In genomic region chr2:80429251-80429650, GRCh38 we compare ENCODE assay signal across 18 cellular contexts.
A peak's percentile ranks its signal among the peaks of the same experiment; 100 is the strongest.
DNase-seq lines count a peak whose midpoint lies in the region; ATAC-seq and TF ChIP-seq lines count a peak whose summit lies in the region.
"Had no signal": no experiment of that assay in that cellular context is flagged by ENCODE, and none has a peak within 500 bp of the region (broad histone marks: within the 10 kb centered on the region; RNA-seq: fewer than 3 reads in every experiment).

No MANE protein-coding gene starts in this region.

- H3K36me3 Mint-ChIP-seq in MCF 10A (ENCODE audit: insufficient read depth, unreplicated experiment): no peaks in the 10 kb centered on the region
- H3K36me3 Mint-ChIP-seq: CD14-positive monocyte had no signal

- no peaks in the 10 kb centered on the region for H3K27me3 Mint-ChIP-seq in MCF 10A (ENCODE audit: insufficient read depth, unreplicated experiment)

- DNase-seq in NCI-H69 (lab: John Stamatoyannopoulos, UW) (peak; percentile 32), islet precursor cell (peak; percentile 59), renal cortical epithelial cell (ENCODE audit: low read depth) (peak; percentile 75), kidney glomerular epithelial cell (lab: John Stamatoyannopoulos, UW) (no peak), MCF 10A (ENCODE audit: unreplicated experiment) (no peak)
- no peak for DNase-seq in stimulated activated naive CD4-positive, alpha-beta T cell (lab: John Stamatoyannopoulos, UW)
- DNase-seq: AML-193, DMS153, GDM1, GM23248, NCI-H1092 treated with DMSO at 0.1 percent for 48 hours, NCI-H2081, NCI-H2171 treated with DMSO at 0.1 percent for 48 hours, NCI-H446, SJCRH30 had no signal

- POLR2A ChIA-PET in MCF 10A (lab: Yijun Ruan, JAX): interaction anchor here (1.3 kb wide), 1 partner anchor 9 kb away, joined by 3 read pairs; no protein-coding TSS in a partner anchor

- TF ChIP-seq CTCF in MCF 10A (IDR thresholded peaks at IDR 0.05; ENCODE audit: unreplicated experiment): no peak

- CTCF ChIA-PET in MCF 10A (lab: Yijun Ruan, JAX): interaction anchor here (0.6 kb wide), 1 partner anchor 1838 kb away, joined by 3 read pairs; no protein-coding TSS in a partner anchor

- no TSS peak for BruUV-seq in MCF 10A (replicated peaks; lab: Mats Ljungman, UMichigan)

- H3K4me1 Mint-ChIP-seq in MCF 10A (ENCODE audit: insufficient read depth, unreplicated experiment): no peaks in the 10 kb centered on the region
- H3K4me1 Mint-ChIP-seq: CD14-positive monocyte had no signal

- intact Hi-C loops in MCF 10A (cut with micrococcal nuclease): no loop called here

- no peaks in the 10 kb centered on the region for H3K9me3 Mint-ChIP-seq in MCF 10A (ENCODE audit: unreplicated experiment)

- peak; percentile 62; the same call in 1 of the 3 replicates for ATAC-seq in SK-N-SH treated with all-trans-retinoic acid at 6 μM for 48 hours
- ATAC-seq: HCT116 had no signal

- H3K4me3 Mint-ChIP-seq in MCF 10A (ENCODE audit: unreplicated experiment): no peak overlapping the region
- H3K4me3 Mint-ChIP-seq: CD14-positive monocyte had no signal

- H3K27ac Mint-ChIP-seq in MCF 10A (ENCODE audit: low read depth, unreplicated experiment): no peak overlapping the region
- H3K27ac Mint-ChIP-seq: CD14-positive monocyte had no signal

TF ChIP-seq in SK-N-SH treated with all-trans-retinoic acid at 6 μM for 48 hours, 23 proteins besides CTCF, POLR2A, EP300 and RAD21:
- TF ChIP-seq ZFP3 (CRISPR knock-in tag; IDR thresholded peaks at IDR 0.05): no peak
- TF ChIP-seq ZNF8 (CRISPR knock-in tag; IDR thresholded peaks at IDR 0.05): no peak
- TF ChIP-seq OSR1 (CRISPR knock-in tag; IDR thresholded peaks at IDR 0.05): no peak
- no peak for TF ChIP-seq BACH2 (CRISPR knock-in tag; IDR thresholded peaks at IDR 0.05; ENCODE audit: borderline replicate concordance)
TF ChIP-seq in SK-N-SH treated with all-trans-retinoic acid at 6 μM for 48 hours: peak in this region for 0.

Comparison
In these comparisons a context has a peak if more than half of its experiments do, and no peak if none do; other contexts are left out.
1. DNase-seq: peak in NCI-H69 (single experiment), islet precursor cell (single experiment) and renal cortical epithelial cell (single experiment); none in kidney glomerular epithelial cell (single experiment), MCF 10A (single experiment) and stimulated activated naive CD4-positive, alpha-beta T cell (0 of 6).